In genomic region chr1:195939844-195940243, GRCh38 we compare ENCODE assay signal across 1 cellular context.
TF ChIP-seq lines count a peak whose summit lies in the region.

No MANE protein-coding gene starts in this region.

TF ChIP-seq in GM23338, 12 proteins besides CTCF, POLR2A, EP300 and RAD21:
- 0 out of 2 replicates have a peak, but pooled peaks have one; percentile 12 for TF ChIP-seq ZNF462 (CRISPR knock-in tag; IDR thresholded peaks at IDR 0.05)
- no peak for TF ChIP-seq CREB1 (CRISPR knock-in tag; IDR thresholded peaks at IDR 0.05; ENCODE audit: low read depth)
